Comparison of ENCODE assay signal across 1 cellular context in the genomic region with DNA sequence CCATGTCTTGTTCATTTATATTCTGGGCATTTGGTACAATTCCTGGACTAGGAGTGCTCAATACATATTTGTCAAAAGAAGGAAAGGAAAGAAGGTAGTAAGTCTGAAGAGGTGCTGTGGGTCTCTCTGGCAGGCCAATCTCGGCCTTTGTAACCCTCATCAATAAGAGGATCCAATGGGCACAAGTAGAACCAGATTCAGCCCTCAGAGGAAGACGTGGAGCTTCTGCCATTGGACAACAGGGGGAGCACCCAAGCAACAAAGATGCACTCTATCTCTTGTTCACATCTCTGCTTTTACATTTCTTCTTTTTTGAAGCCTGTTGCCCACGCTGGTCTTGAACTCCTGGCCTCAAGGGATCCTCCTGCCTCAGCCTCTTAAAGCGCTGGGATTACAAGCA.
TF ChIP-seq lines count a peak whose summit lies in the region.

No MANE protein-coding gene starts in this region.

TF ChIP-seq in GM23338, 12 proteins besides CTCF, POLR2A, EP300 and RAD21:
- TF ChIP-seq EZH2phosphoT487 (IDR thresholded peaks at IDR 0.05; ENCODE audit: unreplicated experiment) (no peak), CREB1 (CRISPR knock-in tag; IDR thresholded peaks at IDR 0.05; ENCODE audit: low read depth) (no peak), JUNB (IDR thresholded peaks at IDR 0.05; ENCODE audit: unreplicated experiment) (no peak), NANOG (IDR thresholded peaks at IDR 0.05; ENCODE audit: borderline replicate concordance) (no peak), STAT1 (IDR thresholded peaks at IDR 0.05; ENCODE audit: unreplicated experiment) (no peak), POLR2AphosphoS5 (IDR thresholded peaks at IDR 0.05; ENCODE audit: low read depth) (no peak), EZH2 (IDR thresholded peaks at IDR 0.05; ENCODE audit: low read depth, unreplicated experiment) (no peak), ETS1 (IDR thresholded peaks at IDR 0.05) (no peak), ZNF114 (CRISPR knock-in tag; IDR thresholded peaks at IDR 0.05) (no peak), ZNF331 (CRISPR knock-in tag; IDR thresholded peaks at IDR 0.05; ENCODE audit: low read depth) (no peak)
- TF ChIP-seq, protein P1, sequence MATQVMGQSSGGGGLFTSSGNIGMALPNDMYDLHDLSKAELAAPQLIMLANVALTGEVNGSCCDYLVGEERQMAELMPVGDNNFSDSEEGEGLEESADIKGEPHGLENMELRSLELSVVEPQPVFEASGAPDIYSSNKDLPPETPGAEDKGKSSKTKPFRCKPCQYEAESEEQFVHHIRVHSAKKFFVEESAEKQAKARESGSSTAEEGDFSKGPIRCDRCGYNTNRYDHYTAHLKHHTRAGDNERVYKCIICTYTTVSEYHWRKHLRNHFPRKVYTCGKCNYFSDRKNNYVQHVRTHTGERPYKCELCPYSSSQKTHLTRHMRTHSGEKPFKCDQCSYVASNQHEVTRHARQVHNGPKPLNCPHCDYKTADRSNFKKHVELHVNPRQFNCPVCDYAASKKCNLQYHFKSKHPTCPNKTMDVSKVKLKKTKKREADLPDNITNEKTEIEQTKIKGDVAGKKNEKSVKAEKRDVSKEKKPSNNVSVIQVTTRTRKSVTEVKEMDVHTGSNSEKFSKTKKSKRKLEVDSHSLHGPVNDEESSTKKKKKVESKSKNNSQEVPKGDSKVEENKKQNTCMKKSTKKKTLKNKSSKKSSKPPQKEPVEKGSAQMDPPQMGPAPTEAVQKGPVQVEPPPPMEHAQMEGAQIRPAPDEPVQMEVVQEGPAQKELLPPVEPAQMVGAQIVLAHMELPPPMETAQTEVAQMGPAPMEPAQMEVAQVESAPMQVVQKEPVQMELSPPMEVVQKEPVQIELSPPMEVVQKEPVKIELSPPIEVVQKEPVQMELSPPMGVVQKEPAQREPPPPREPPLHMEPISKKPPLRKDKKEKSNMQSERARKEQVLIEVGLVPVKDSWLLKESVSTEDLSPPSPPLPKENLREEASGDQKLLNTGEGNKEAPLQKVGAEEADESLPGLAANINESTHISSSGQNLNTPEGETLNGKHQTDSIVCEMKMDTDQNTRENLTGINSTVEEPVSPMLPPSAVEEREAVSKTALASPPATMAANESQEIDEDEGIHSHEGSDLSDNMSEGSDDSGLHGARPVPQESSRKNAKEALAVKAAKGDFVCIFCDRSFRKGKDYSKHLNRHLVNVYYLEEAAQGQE (IDR thresholded peaks at IDR 0.05; ENCODE audit: unreplicated experiment) = no peak
- TF ChIP-seq, protein P2, sequence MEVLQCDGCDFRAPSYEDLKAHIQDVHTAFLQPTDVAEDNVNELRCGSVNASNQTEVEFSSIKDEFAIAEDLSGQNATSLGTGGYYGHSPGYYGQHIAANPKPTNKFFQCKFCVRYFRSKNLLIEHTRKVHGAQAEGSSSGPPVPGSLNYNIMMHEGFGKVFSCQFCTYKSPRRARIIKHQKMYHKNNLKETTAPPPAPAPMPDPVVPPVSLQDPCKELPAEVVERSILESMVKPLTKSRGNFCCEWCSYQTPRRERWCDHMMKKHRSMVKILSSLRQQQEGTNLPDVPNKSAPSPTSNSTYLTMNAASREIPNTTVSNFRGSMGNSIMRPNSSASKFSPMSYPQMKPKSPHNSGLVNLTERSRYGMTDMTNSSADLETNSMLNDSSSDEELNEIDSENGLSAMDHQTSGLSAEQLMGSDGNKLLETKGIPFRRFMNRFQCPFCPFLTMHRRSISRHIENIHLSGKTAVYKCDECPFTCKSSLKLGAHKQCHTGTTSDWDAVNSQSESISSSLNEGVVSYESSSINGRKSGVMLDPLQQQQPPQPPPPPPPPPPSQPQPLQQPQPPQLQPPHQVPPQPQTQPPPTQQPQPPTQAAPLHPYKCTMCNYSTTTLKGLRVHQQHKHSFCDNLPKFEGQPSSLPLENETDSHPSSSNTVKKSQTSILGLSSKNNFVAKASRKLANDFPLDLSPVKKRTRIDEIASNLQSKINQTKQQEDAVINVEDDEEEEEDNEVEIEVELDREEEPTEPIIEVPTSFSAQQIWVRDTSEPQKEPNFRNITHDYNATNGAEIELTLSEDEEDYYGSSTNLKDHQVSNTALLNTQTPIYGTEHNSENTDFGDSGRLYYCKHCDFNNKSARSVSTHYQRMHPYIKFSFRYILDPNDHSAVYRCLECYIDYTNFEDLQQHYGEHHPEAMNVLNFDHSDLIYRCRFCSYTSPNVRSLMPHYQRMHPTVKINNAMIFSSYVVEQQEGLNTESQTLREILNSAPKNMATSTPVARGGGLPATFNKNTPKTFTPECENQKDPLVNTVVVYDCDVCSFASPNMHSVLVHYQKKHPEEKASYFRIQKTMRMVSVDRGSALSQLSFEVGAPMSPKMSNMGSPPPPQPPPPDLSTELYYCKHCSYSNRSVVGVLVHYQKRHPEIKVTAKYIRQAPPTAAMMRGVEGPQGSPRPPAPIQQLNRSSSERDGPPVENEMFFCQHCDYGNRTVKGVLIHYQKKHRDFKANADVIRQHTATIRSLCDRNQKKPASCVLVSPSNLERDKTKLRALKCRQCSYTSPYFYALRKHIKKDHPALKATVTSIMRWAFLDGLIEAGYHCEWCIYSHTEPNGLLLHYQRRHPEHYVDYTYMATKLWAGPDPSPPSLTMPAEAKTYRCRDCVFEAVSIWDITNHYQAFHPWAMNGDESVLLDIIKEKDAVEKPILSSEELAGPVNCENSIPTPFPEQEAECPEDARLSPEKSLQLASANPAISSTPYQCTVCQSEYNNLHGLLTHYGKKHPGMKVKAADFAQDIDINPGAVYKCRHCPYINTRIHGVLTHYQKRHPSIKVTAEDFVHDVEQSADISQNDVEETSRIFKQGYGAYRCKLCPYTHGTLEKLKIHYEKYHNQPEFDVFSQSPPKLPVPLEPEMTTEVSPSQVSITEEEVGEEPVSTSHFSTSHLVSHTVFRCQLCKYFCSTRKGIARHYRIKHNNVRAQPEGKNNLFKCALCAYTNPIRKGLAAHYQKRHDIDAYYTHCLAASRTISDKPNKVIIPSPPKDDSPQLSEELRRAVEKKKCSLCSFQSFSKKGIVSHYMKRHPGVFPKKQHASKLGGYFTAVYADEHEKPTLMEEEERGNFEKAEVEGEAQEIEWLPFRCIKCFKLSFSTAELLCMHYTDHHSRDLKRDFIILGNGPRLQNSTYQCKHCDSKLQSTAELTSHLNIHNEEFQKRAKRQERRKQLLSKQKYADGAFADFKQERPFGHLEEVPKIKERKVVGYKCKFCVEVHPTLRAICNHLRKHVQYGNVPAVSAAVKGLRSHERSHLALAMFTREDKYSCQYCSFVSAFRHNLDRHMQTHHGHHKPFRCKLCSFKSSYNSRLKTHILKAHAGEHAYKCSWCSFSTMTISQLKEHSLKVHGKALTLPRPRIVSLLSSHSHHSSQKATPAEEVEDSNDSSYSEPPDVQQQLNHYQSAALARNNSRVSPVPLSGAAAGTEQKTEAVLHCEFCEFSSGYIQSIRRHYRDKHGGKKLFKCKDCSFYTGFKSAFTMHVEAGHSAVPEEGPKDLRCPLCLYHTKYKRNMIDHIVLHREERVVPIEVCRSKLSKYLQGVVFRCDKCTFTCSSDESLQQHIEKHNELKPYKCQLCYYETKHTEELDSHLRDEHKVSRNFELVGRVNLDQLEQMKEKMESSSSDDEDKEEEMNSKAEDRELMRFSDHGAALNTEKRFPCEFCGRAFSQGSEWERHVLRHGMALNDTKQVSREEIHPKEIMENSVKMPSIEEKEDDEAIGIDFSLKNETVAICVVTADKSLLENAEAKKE (CRISPR knock-in tag; IDR thresholded peaks at IDR 0.05) = no peak
